In the genomic region with DNA sequence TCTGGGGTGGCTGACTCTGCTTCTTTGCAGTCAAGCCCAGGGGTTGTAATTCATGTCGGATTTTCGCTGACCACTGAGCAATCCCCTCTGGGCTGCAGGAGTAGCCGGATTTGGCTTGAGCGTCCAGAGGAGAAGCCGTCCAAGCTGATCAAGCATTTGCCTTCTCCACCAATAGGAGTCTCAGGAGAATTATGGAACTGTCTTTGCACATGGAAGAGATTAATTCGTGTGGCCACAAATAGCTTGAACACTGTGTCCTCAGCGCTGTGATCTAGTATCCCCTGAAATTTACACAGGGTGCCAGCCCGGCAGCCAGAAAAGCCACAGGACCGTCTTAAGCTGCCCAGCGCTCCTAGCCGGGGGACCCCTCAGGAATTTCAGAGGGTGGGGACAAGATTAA, we compare ENCODE assay signal across 26 cellular contexts. TPM values are rescaled to one million over a fixed set of nuclear protein-coding genes. Genes with fewer than 3 reads are reported as not detected.
A peak's percentile ranks its signal among the peaks of the same experiment; 100 is the strongest.
DNase-seq lines count a peak whose midpoint lies in the region; ATAC-seq, FAIRE-seq and TF ChIP-seq lines count a peak whose summit lies in the region.
"Had no signal": no experiment of that assay in that cellular context is flagged by ENCODE, and none has a peak within 500 bp of the region (broad histone marks: within the 10 kb centered on the region; RNA-seq: fewer than 3 reads in every experiment).

No MANE protein-coding gene starts in this region.

- no peaks in the 10 kb centered on the region for H3K36me3 ChIP-seq in osteoblast (ENCODE audit: insufficient read depth, low read length)
- no peaks in the 10 kb centered on the region for H3K36me3 ChIP-seq in mucosa of descending colon (ENCODE audit: low read depth)
- H3K36me3 ChIP-seq: right lobe of liver had no signal

- intact Hi-C loops in Right ventricle myocardium inferior (cut with DNase I) (no loop called here), cardiac septum (cut with DNase I) (no loop called here), mucosa of descending colon (cut with DNase I, micrococcal nuclease) (no loop called here)

- DNase-seq in Right ventricle myocardium inferior (ENCODE audit: missing footprints) (no peak), cardiac septum (ENCODE audit: low spot score) (no peak), fibroblast of the conjunctiva (ENCODE audit: low read depth) (peak; percentile 75), osteoblast (ENCODE audit: insufficient read length, low spot score, missing footprints) (peak; percentile 91), urothelium cell line (ENCODE audit: low spot score) (no peak), kidney glomerular epithelial cell (lab: John Stamatoyannopoulos, UW) (no peak), mucosa of descending colon (no peak), NCI-H1105 (lab: John Stamatoyannopoulos, UW) (no peak)
- DNase-seq: 8988T; activated CD8-positive, alpha-beta memory T cell treated with anti-CD3 and anti-CD28 coated beads for 24 hours; activated naive CD4-positive, alpha-beta T cell treated with anti-CD3 and anti-CD28 coated beads, Interleukin-2, amount 50 U/mL, for 16 hours; activated T-cell treated with anti-CD3 and anti-CD28 coated beads, Interleukin-2, amount 50 U/mL, for 72 hours; cortex of kidney; DMS 273 treated with DMSO at 0.1 percent for 48 hours; GDM1; NCI-H2029 treated with DMSO at 0.1 percent for 48 hours; nucleus accumbens; right lobe of liver; stimulated activated CD4-positive, alpha-beta T cell treated with anti-CD3 and anti-CD28 coated beads, Interleukin-1b, Interleukin-23, amount 100 ng/mL, for 48 hours; stimulated activated naive CD8-positive, alpha-beta T cell treated with anti-CD3 and anti-CD28 coated beads, Interleukin-15, Interleukin-2, amounts not matched to agents 100 U/mL and 50 U/mL, for 24 hours had no signal

- no peak overlapping the region for H2AFZ ChIP-seq in osteoblast (ENCODE audit: low read length)

- no peaks in the 10 kb centered on the region for H4K20me1 ChIP-seq in osteoblast (ENCODE audit: insufficient read depth, low read length)

- H3K4me1 ChIP-seq in osteoblast (ENCODE audit: insufficient read depth, low read length) (peaks cover 15% of the 10 kb centered on the region), mucosa of descending colon (ENCODE audit: low read depth) (no peaks in the 10 kb centered on the region)
- H3K4me1 ChIP-seq: right lobe of liver had no signal

- peak; percentile 82 for FAIRE-seq in urothelium cell line (lab: Jason Lieb, UNC)
- FAIRE-seq: endometrium, GM12891, RCC 7860 had no signal

- TF ChIP-seq CTCF in osteoblast (IDR thresholded peaks at IDR 0.05; ENCODE audit: extremely low read depth, low read depth, low read length) = no peak
- TF ChIP-seq CTCF in mucosa of descending colon (IDR thresholded peaks at IDR 0.05) = no peak

- H3K4me3 ChIP-seq in osteoblast (ENCODE audit: insufficient read depth, low read length) (no peak overlapping the region), mucosa of descending colon (no peak overlapping the region)
- H3K4me3 ChIP-seq: right lobe of liver had no signal

- no peaks in the 10 kb centered on the region for H3K9me3 ChIP-seq in osteoblast (ENCODE audit: low read depth, low read length)
- no peaks in the 10 kb centered on the region for H3K9me3 ChIP-seq in mucosa of descending colon
- H3K9me3 ChIP-seq: right lobe of liver had no signal

- H3K27ac ChIP-seq in osteoblast (ENCODE audit: low read depth, low read length) = no peak overlapping the region
- H3K27ac ChIP-seq: right lobe of liver had no signal

- ATAC-seq in Right ventricle myocardium inferior (peak; percentile 72), mucosa of descending colon (no peak)
- ATAC-seq: activated CD4-positive, CD25-positive, alpha-beta regulatory T cell treated with anti-CD3 and anti-CD28 coated beads, Interleukin-2, amount 50 U/mL, for 24 hours; activated T-cell treated with anti-CD3 and anti-CD28 coated beads, Interleukin-2, amount 50 U/mL, for 72 hours; left lobe of liver; right lobe of liver; SK-N-SH treated with all-trans-retinoic acid at 6 μM for 48 hours; stimulated activated naive CD8-positive, alpha-beta T cell treated with anti-CD3 and anti-CD28 coated beads, Interleukin-15, Interleukin-2, amounts not matched to agents 100 U/mL and 50 U/mL, for 24 hours had no signal

- no peaks in the 10 kb centered on the region for H3K79me2 ChIP-seq in osteoblast (ENCODE audit: insufficient read depth, low read length)

- no peaks in the 10 kb centered on the region for H3K27me3 ChIP-seq in osteoblast (ENCODE audit: insufficient read depth, low read length)
- H3K27me3 ChIP-seq: right lobe of liver had no signal

- peak overlapping the region; percentile 25 for H3K4me2 ChIP-seq in osteoblast (ENCODE audit: insufficient read depth, low read length)

RNA-seq across cellular contexts. Expression of a gene that starts 37.1 kb away (rescaled TPM):
- total RNA-seq in Right ventricle myocardium inferior (1.5 TPM), cardiac septum (0.40 TPM), osteoblast (17.7 and 19.2 TPM in 2 replicates), mucosa of descending colon (10 to 100 TPM; 14.3 to 22.3 (median 19.5) TPM)

Comparison
In these comparisons a context has a peak if more than half of its experiments do, and no peak if none do; other contexts are left out.
1. DNase-seq: peak in fibroblast of the conjunctiva (single experiment) and osteoblast (single experiment); none in Right ventricle myocardium inferior (single experiment), cardiac septum (single experiment), urothelium cell line (single experiment), kidney glomerular epithelial cell (single experiment), mucosa of descending colon (0 of 3) and NCI-H1105 (single experiment).